In genomic region chr2:181751266-181752030, GRCh38 we compare ENCODE assay signal across 20 cellular contexts.
DNase-seq lines count a peak whose midpoint lies in the region; ATAC-seq, FAIRE-seq and TF ChIP-seq lines count a peak whose summit lies in the region.
"Had no signal": no experiment of that assay in that cellular context is flagged by ENCODE, and none has a peak within 500 bp of the region (broad histone marks: within the 10 kb centered on the region; RNA-seq: fewer than 3 reads in every experiment).

No MANE protein-coding gene starts in this region.

- no peak overlapping the region for H2AK5ac ChIP-seq in H1 (ENCODE audit: low read depth, low read length)

- DNase-seq in HepG2 (ENCODE audit: low spot score) (no peak), right lobe of liver (no peak), H1 (ENCODE audit: low read depth in 1 of 2, low spot score in 2 of 2) (no peak), testis (no peak), SKM-1 treated with dmso at 0.1 percent for 144 hours (lab: John Stamatoyannopoulos, UW; ENCODE audit: unreplicated experiment) (no peak), NCI-H526 (lab: John Stamatoyannopoulos, UW) (no peak)
- DNase-seq in CD8-positive, alpha-beta memory T cell = no peak
- DNase-seq: AML-193; CD4-positive, alpha-beta T cell; DMS153; DMS79; GDM1; GOT3 had no signal

- ATAC-seq in HepG2 (no peak), right lobe of liver (no peak)
- ATAC-seq: A549, K562 had no signal

- H3K4ac ChIP-seq in H1 (replicated peaks; ENCODE audit: insufficient read length, low read depth, low read length) = no peak overlapping the region

- no peaks in the 10 kb centered on the region; a peak in 2 of 5 replicates for H3K27me3 ChIP-seq in HepG2 (ENCODE audit: control insufficient read depth in 1 of 2, insufficient read depth in 2 of 2, low read length in 2 of 2)
- no peaks in the 10 kb centered on the region for H3K27me3 ChIP-seq in right lobe of liver
- H3K27me3 ChIP-seq in H1 (replicated peaks in 1 of 4; ENCODE audit: control insufficient read depth in 3 of 4, extremely low read depth in 1 of 4, insufficient read depth in 3 of 4, low read length in 3 of 4) = peaks cover 0 to 1% (median 0%) of the 10 kb centered on the region in 4 experiments; a peak in 1 of 7 replicates
- H3K27me3 ChIP-seq in testis = no peaks in the 10 kb centered on the region
- H3K27me3 ChIP-seq in CD8-positive, alpha-beta memory T cell (ENCODE audit: insufficient read depth, low read length, poor library complexity, severe bottlenecking) = no peaks in the 10 kb centered on the region

- H3K23ac ChIP-seq in H1 (ENCODE audit: insufficient read length) = no peak overlapping the region

- no peak overlapping the region for H2AFZ ChIP-seq in HepG2 (ENCODE audit: low read length)
- 0 out of 2 replicates have a peak overlapping the region, but pooled peaks have one; percentile 86 for H2AFZ ChIP-seq in H1 (ENCODE audit: low read length)

- H2BK20ac ChIP-seq in H1 (ENCODE audit: low read length) = no peak overlapping the region

- 65% methylated on average over 6 of the region's 6 CpGs for WGBS in HepG2 (ENCODE audit: low lambda C conversion rate)
- WGBS in right lobe of liver (ENCODE audit: insufficient coverage, low coverage, low lambda C conversion rate, missing lambda C conversion rate) = 89% methylated on average over 4 of the region's 6 CpGs
- WGBS in H1 (ENCODE audit: extremely low coverage in 1 of 2, insufficient coverage in 1 of 2, insufficient read length in 1 of 2, insufficient replicate concordance in 2 of 2, low coverage in 1 of 2, low lambda C conversion rate in 2 of 2, missing lambda C conversion rate in 1 of 2), 2 experiments = 93% methylated on average over 6 of the region's 6 CpGs; no CpG with 5 or more reads in 1 of the 2 experiments
- WGBS in testis, 2 donors = 87 to 88% methylated on average over 6 of the region's 6 CpGs

- no peak overlapping the region for H3K14ac ChIP-seq in H1 (ENCODE audit: insufficient read length)

- H3K27ac Mint-ChIP-seq in CD8-positive, alpha-beta memory T cell = no peak overlapping the region
- H3K27ac Mint-ChIP-seq: CD4-positive, alpha-beta T cell had no signal

- H4K91ac ChIP-seq in H1 (replicated peaks; ENCODE audit: insufficient read length, low read length) = no peak overlapping the region

- H2BK12ac ChIP-seq in H1 (ENCODE audit: low read depth, low read length) = no peak overlapping the region

- POLR2A ChIA-PET in HepG2 (lab: Yijun Ruan, JAX) (no interaction called here), H1 (lab: Charles Lee; ENCODE audit: partially characterized antibody) (no interaction called here)
- POLR2A ChIA-PET in CD8-positive, alpha-beta memory T cell (lab: Charles Lee) = no interaction called here

- H3K79me2 ChIP-seq in HepG2 (ENCODE audit: insufficient read depth, low read length) = no peaks in the 10 kb centered on the region
- no peaks in the 10 kb centered on the region for H3K79me2 ChIP-seq in H1 (ENCODE audit: control insufficient read depth in 1 of 2, insufficient read depth in 2 of 2, low read length in 2 of 2)

- no peaks in the 10 kb centered on the region for H4K20me1 ChIP-seq in HepG2 (ENCODE audit: insufficient read depth, low read length)
- no peaks in the 10 kb centered on the region for H4K20me1 ChIP-seq in H1 (replicated peaks in 1 of 2; ENCODE audit: control insufficient read depth in 1 of 2, insufficient read depth in 2 of 2, low read length in 2 of 2)

- FAIRE-seq in HepG2 (lab: Jason Lieb, UNC) (no peak), H1 (lab: Jason Lieb, UNC) (no peak)
- FAIRE-seq: A549, GM12892, GM18507, K562 had no signal

- H3K4me2 ChIP-seq in HepG2 (ENCODE audit: low read depth, low read length) (no peak overlapping the region), H1 (ENCODE audit: insufficient read depth in 1 of 2, low read depth in 2 of 2, low read length in 2 of 2) (no peak overlapping the region)
- H3K4me2 ChIP-seq: A549 had no signal

- H3K79me1 ChIP-seq in H1 (ENCODE audit: low read depth, low read length) = no peaks in the 10 kb centered on the region

- H3K18ac ChIP-seq in H1 (ENCODE audit: extremely low read depth, low read length) = no peak overlapping the region

- no peak overlapping the region for H2BK120ac ChIP-seq in H1 (replicated peaks; ENCODE audit: low read depth, low read length)

- no peak overlapping the region for H3K4me3 ChIP-seq in HepG2 (replicated peaks in 1 of 3; ENCODE audit: insufficient read depth in 1 of 3, low read depth in 2 of 3, low read length in 3 of 3)
- H3K4me3 ChIP-seq in right lobe of liver = no peak overlapping the region
- no peak overlapping the region for H3K4me3 ChIP-seq in H1 (ENCODE audit: extremely low read depth in 1 of 4, insufficient read depth in 2 of 4, low read depth in 3 of 4, low read length in 4 of 4)
- no peak overlapping the region for H3K4me3 ChIP-seq in testis
- H3K4me3 ChIP-seq in CD8-positive, alpha-beta memory T cell (ENCODE audit: low read length) = no peak overlapping the region
- H3K4me3 ChIP-seq: A549, HAP-1, K562 had no signal

- H3K36me3 ChIP-seq in HepG2 (replicated peaks in 1 of 2; ENCODE audit: control insufficient read depth in 1 of 2, insufficient read depth in 2 of 2, low read length in 2 of 2) (no peaks in the 10 kb centered on the region), right lobe of liver (no peaks in the 10 kb centered on the region), H1 (ENCODE audit: control insufficient read depth in 2 of 4, insufficient read depth in 4 of 4, low read length in 3 of 4) (no peaks in the 10 kb centered on the region), testis (ENCODE audit: low read depth, missing control alignments) (no peaks in the 10 kb centered on the region)
- H3K36me3 ChIP-seq in CD8-positive, alpha-beta memory T cell (ENCODE audit: insufficient read depth, low read length) = no peaks in the 10 kb centered on the region
- H3K36me3 ChIP-seq: HAP-1 had no signal

- H3K9ac ChIP-seq in HepG2 (ENCODE audit: insufficient read depth, low read depth, low read length) (no peak overlapping the region), H1 (replicated peaks in 1 of 4; ENCODE audit: extremely low read depth in 1 of 4, low read depth in 3 of 4, low read length in 3 of 4) (no peak overlapping the region)

- H3K4me1 Mint-ChIP-seq in CD8-positive, alpha-beta memory T cell = no peaks in the 10 kb centered on the region

- no peak overlapping the region for H4K8ac ChIP-seq in H1 (ENCODE audit: extremely low read depth, insufficient read depth, low read length)

- H2BK5ac ChIP-seq in H1 (ENCODE audit: low read depth, low read length) = no peak overlapping the region

- no peak for TF ChIP-seq POLR2A in HepG2 (IDR thresholded peaks at IDR 0.05; ENCODE audit: insufficient read depth in 1 of 2, low read depth in 2 of 2, low read length in 2 of 2)
- no peak for TF ChIP-seq POLR2A in right lobe of liver (IDR thresholded peaks at IDR 0.05)
- no peak for TF ChIP-seq POLR2A in H1 (IDR thresholded peaks at IDR 0.05; ENCODE audit: control extremely low read depth in 1 of 2, low read depth in 2 of 2, low read length in 2 of 2)
- no peak for TF ChIP-seq POLR2A in testis (IDR thresholded peaks at IDR 0.05)

- H3K23me2 ChIP-seq in H1 (ENCODE audit: low read depth, low read length) = no peaks in the 10 kb centered on the region

- TF ChIP-seq EP300 in HepG2 (IDR thresholded peaks at IDR 0.05; ENCODE audit: low read depth in 2 of 2, low read length in 2 of 2) (no peak), HepG2 (CRISPR knock-in tag; IDR thresholded peaks at IDR 0.05; ENCODE audit: borderline replicate concordance) (no peak), H1 (IDR thresholded peaks at IDR 0.05; ENCODE audit: borderline replicate concordance in 1 of 2, low read depth in 2 of 2, low read length in 2 of 2) (no peak)

- in situ Hi-C loops in HepG2 (cut with HindIII; ENCODE audit: extremely low pct_ligation_motif_present, low pct_unique_long_range_greater_than_20kb) = loop anchor here (5.0 kb wide), 1 partner anchor 141 kb away; the partner anchor contains the start of gene ITPRID2

- no peak overlapping the region for H2BK15ac ChIP-seq in H1 (ENCODE audit: low read length)

- TF ChIP-seq RAD21 in HepG2 (CRISPR knock-in tag; IDR thresholded peaks at IDR 0.05) = no peak
- no peak for TF ChIP-seq RAD21 in H1 (IDR thresholded peaks at IDR 0.05 in 1 of 2, conservative IDR thresholded peaks at IDR 0.05 in 1 of 2; ENCODE audit: low read depth in 2 of 2, low read length in 2 of 2)

- CTCF ChIA-PET in HepG2 (lab: Yijun Ruan, JAX; ENCODE audit: low intra/inter-chr PET ratio, low total read pairs) (no interaction called here), H1 (lab: Charles Lee; ENCODE audit: partially characterized antibody) (interaction anchor here (1.3 kb wide), 1 partner anchor 9 kb away, joined by 5 read pairs; no protein-coding TSS in a partner anchor)
- CTCF ChIA-PET in CD8-positive, alpha-beta memory T cell (lab: Charles Lee) = no interaction called here

- TF ChIP-seq CTCF in HepG2 (CRISPR knock-in tag; IDR thresholded peaks at IDR 0.05) = no peak
- TF ChIP-seq CTCF in right lobe of liver (IDR thresholded peaks at IDR 0.05) = no peak
- no peak for TF ChIP-seq CTCF in H1 (IDR thresholded peaks at IDR 0.05; ENCODE audit: control extremely low read depth in 1 of 3, insufficient read depth in 1 of 3, low read depth in 1 of 3, low read length in 3 of 3)
- TF ChIP-seq CTCF in testis (IDR thresholded peaks at IDR 0.05) = no peak

- no peak overlapping the region for H3K4me3 Mint-ChIP-seq in CD8-positive, alpha-beta memory T cell
- H3K4me3 Mint-ChIP-seq: CD4-positive, alpha-beta T cell had no signal

- no peak overlapping the region for H4K5ac ChIP-seq in H1 (ENCODE audit: insufficient read length, low read depth, low read length)

- no TSS peak for BruUV-seq in HepG2 (replicated peaks; lab: Mats Ljungman, UMichigan)

- H3K56ac ChIP-seq in H1 (replicated peaks; ENCODE audit: insufficient read length, low read depth, low read length) = no peak overlapping the region

- peaks cover 19 to 62% of the 10 kb centered on the region in 2 donors for H3K27me3 Mint-ChIP-seq in CD8-positive, alpha-beta memory T cell

- H3K27ac ChIP-seq in HepG2 (ENCODE audit: extremely low read length, insufficient read depth, low read length) = no peak overlapping the region
- H3K27ac ChIP-seq in right lobe of liver = no peak overlapping the region
- H3K27ac ChIP-seq in H1 (ENCODE audit: low read depth, low read length) = no peak overlapping the region
- H3K27ac ChIP-seq in testis = peak overlapping the region; percentile 29 to 55
- H3K27ac ChIP-seq in CD8-positive, alpha-beta memory T cell (ENCODE audit: low read depth, low read length) = no peak overlapping the region
- H3K27ac ChIP-seq: A549, C4-2B, HL-60 had no signal

- H3K36me3 Mint-ChIP-seq in CD8-positive, alpha-beta memory T cell = peaks cover 0 to 3% (median 0%) of the 10 kb centered on the region in 3 donors

- no peaks in the 10 kb centered on the region for H3K9me3 ChIP-seq in HepG2 (ENCODE audit: low read length)
- no peaks in the 10 kb centered on the region for H3K9me3 ChIP-seq in right lobe of liver
- H3K9me3 ChIP-seq in H1 (ENCODE audit: insufficient read depth in 2 of 2, low read depth in 1 of 2, low read length in 1 of 2) = no peaks in the 10 kb centered on the region
- H3K9me3 ChIP-seq in testis = no peaks in the 10 kb centered on the region
- H3K9me3 ChIP-seq in CD8-positive, alpha-beta memory T cell (ENCODE audit: low read length) = no peaks in the 10 kb centered on the region
- H3K9me3 ChIP-seq: A549, HAP-1 had no signal

- peaks cover 24% of the 10 kb centered on the region for H3K4me1 ChIP-seq in HepG2 (ENCODE audit: insufficient read depth, low read length)
- no peaks in the 10 kb centered on the region for H3K4me1 ChIP-seq in right lobe of liver
- peaks cover 0 to 3% (median 1%) of the 10 kb centered on the region in 4 experiments; a peak in 3 of 7 replicates for H3K4me1 ChIP-seq in H1 (replicated peaks in 1 of 4; ENCODE audit: control insufficient read depth in 3 of 4, insufficient read depth in 4 of 4, low read length in 3 of 4)
- peaks cover 10% of the 10 kb centered on the region for H3K4me1 ChIP-seq in testis
- H3K4me1 ChIP-seq in CD8-positive, alpha-beta memory T cell (ENCODE audit: insufficient read depth, low read length) = no peaks in the 10 kb centered on the region
- H3K4me1 ChIP-seq: A549, HAP-1 had no signal

- intact Hi-C loops in HepG2 (cut with micrococcal nuclease; ENCODE audit: unreplicated experiment) = no loop called here
- intact Hi-C loops in right lobe of liver (cut with DNase I) = no loop called here
- intact Hi-C loops in testis (cut with DNase I; ENCODE audit: low total_unique reads) = loop anchor here (10.0 kb wide), 1 partner anchor 323 kb away; no protein-coding TSS in a partner anchor

- peaks cover 0 to 1% (median 0%) of the 10 kb centered on the region in 5 donors for H3K9me3 Mint-ChIP-seq in CD8-positive, alpha-beta memory T cell
- H3K9me3 Mint-ChIP-seq: CD4-positive, alpha-beta T cell had no signal

Comparison
In these comparisons a context has a peak if more than half of its experiments do, and no peak if none do; other contexts are left out.
1. H3K27ac ChIP-seq: peak in testis (2 of 2); none in HepG2 (single experiment), right lobe of liver (0 of 3), H1 (single experiment) and CD8-positive, alpha-beta memory T cell (single experiment).